20 cellular contexts compared by ENCODE assay signal in genomic region chr20:44009679-44009992, GRCh38.
"Had no signal": no experiment of that assay in that cellular context is flagged by ENCODE, and none has a peak within 500 bp of the region (broad histone marks: within the 10 kb centered on the region; RNA-seq: fewer than 3 reads in every experiment).

No MANE protein-coding gene starts in this region.

- ATAC-seq: activated CD4-positive, CD25-positive, alpha-beta regulatory T cell treated with anti-CD3 and anti-CD28 coated beads, Interleukin-2, amount 50 U/mL, for 24 hours; activated naive CD8-positive, alpha-beta T cell treated with anti-CD3 and anti-CD28 coated beads, Interleukin-2, amount 50 U/mL, for 24 hours; activated T-cell treated with anti-CD3 and anti-CD28 coated beads, Interleukin-2, amount 50 U/mL, for 72 hours; foreskin keratinocyte; left lung; right lobe of liver had no signal

- H3K4me1 ChIP-seq: foreskin keratinocyte, right lobe of liver had no signal

- H3K27ac ChIP-seq: cardiac muscle cell, foreskin keratinocyte, left lung, right lobe of liver, skin epidermis, tibial artery had no signal

- H3K36me3 ChIP-seq: cardiac muscle cell, right lobe of liver, tibial artery had no signal

- H3K27me3 ChIP-seq: cardiac muscle cell, right lobe of liver had no signal

- H3K4me3 ChIP-seq: cardiac muscle cell, left lung, lung, right lobe of liver, skin epidermis, tibial artery had no signal

- DNase-seq: activated CD4-positive, alpha-beta memory T cell treated with anti-CD3 and anti-CD28 coated beads, Interleukin-2, amount 10 ng/mL, durations not matched to agents 7 days and 5 days; activated CD4-positive, alpha-beta T cell treated with anti-CD3 and anti-CD28 coated beads, Interleukin-2, amount 10 ng/mL, durations not matched to agents 24 days and 14 days; activated effector memory CD4-positive, alpha-beta T cell treated with Interleukin-2 at 50 U/mL for 16 hours; activated naive CD4-positive, alpha-beta T cell treated with anti-CD3 and anti-CD28 coated beads, Interleukin-2, amount 10 ng/mL, durations not matched to agents 7 days and 5 days; activated naive CD8-positive, alpha-beta T cell treated with anti-CD3 and anti-CD28 coated beads, Interleukin-2, amount 50 U/mL, for 24 hours; activated T-cell treated with anti-CD3 and anti-CD28 coated beads, Interleukin-2, amount 50 U/mL, for 72 hours; effector CD8-positive, alpha-beta T cell; foreskin keratinocyte; immature natural killer cell; left lung; naive B cell; posterior cingulate gyrus; right lobe of liver; stimulated activated CD4-positive, alpha-beta T cell treated with anti-CD3 and anti-CD28 coated beads, Interleukin-1b, Interleukin-23, amount 100 ng/mL, for 48 hours; substantia nigra; tibial artery had no signal

- H3K9me3 ChIP-seq: left lung, right lobe of liver, tibial artery had no signal
